8 cellular contexts compared by ENCODE assay signal in the genomic region with DNA sequence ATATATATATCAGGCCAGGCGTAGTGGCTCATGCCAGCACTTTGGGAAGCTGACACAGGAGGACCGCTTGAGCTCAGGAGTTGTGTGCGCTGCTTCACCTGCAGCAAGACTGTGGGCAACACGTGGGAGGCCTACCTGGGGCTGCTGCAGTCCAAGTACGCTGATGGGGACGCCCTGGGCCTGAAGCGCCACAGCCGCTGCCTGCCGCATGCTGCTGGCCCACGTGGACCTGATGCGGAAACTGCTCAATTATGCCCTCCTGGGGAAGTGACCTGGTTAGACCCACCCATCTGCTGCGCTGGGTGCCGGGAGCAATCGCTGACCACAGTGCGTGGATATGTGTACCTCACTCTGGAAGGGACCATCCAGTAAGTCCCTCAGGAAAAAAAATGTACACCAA. TPM values are rescaled to one million over a fixed set of nuclear protein-coding genes. Genes with fewer than 3 reads are reported as not detected.
"Had no signal": no experiment of that assay in that cellular context is flagged by ENCODE, and none has a peak within 500 bp of the region (broad histone marks: within the 10 kb centered on the region; RNA-seq: fewer than 3 reads in every experiment).

No MANE protein-coding gene starts in this region.

- ATAC-seq: HCT116, HepG2 had no signal

- H3K4me3 ChIP-seq: GM23338, HAP-1 had no signal

- H3K4me2 ChIP-seq: GM23338 had no signal

- DNase-seq: H7, HFFc6, KBM-7 had no signal

- H3K9me3 ChIP-seq: HAP-1 had no signal

- H2AFZ ChIP-seq: GM23338 had no signal

RNA-seq across cellular contexts. Expression of a gene that starts 1.8 kb away (rescaled TPM):
- polyA plus RNA-seq: HepG2, IgD-negative memory B cell had no signal

RNA-seq across cellular contexts. Expression of a gene that starts 20.4 kb away (rescaled TPM):
- polyA plus RNA-seq: GM23338, HepG2, IgD-negative memory B cell had no signal

RNA-seq across cellular contexts. Expression of a gene that starts 26.0 kb away (rescaled TPM):
- polyA plus RNA-seq: GM23338 had no signal
